ENCODE assay signal across 6 cellular contexts in genomic region chr9:129081388-129081889, GRCh38. TPM values are rescaled to one million over a fixed set of nuclear protein-coding genes. Genes with fewer than 3 reads are reported as not detected.
DNase-seq lines count a peak whose midpoint lies in the region; ATAC-seq and TF ChIP-seq lines count a peak whose summit lies in the region.

No MANE protein-coding gene starts in this region.

- peak overlapping the region; percentile 92 for H3K4me3 Mint-ChIP-seq in activated naive CD4-positive, alpha-beta T cell treated with anti-CD3 and anti-CD28 coated beads, Interleukin-2, amount 50 U/mL, for 24 hours
- H3K4me3 Mint-ChIP-seq in brain (peak overlapping the region; percentile 90 to 96 (median 91)), neural crest cell (peak overlapping the region; percentile 95)

- peak overlapping the region; percentile 92 for H3K27ac Mint-ChIP-seq in activated naive CD4-positive, alpha-beta T cell treated with anti-CD3 and anti-CD28 coated beads, Interleukin-2, amount 50 U/mL, for 24 hours
- H3K27ac Mint-ChIP-seq in brain (peak overlapping the region in 4 of 5 experiments; percentile 53 to 81 (median 62)), neural crest cell (ENCODE audit: unreplicated experiment) (peak overlapping the region; percentile 19)

- H3K4me1 Mint-ChIP-seq in activated naive CD4-positive, alpha-beta T cell treated with anti-CD3 and anti-CD28 coated beads, Interleukin-2, amount 50 U/mL, for 24 hours = peaks cover 14% of the 10 kb centered on the region
- H3K4me1 Mint-ChIP-seq in brain (peaks cover 39% of the 10 kb centered on the region), neural crest cell (peaks cover 36% of the 10 kb centered on the region)

- TF ChIP-seq CTCF in brain (conservative IDR thresholded peaks at IDR 0.05) (no peak), neural crest cell (conservative IDR thresholded peaks at IDR 0.05) (no peak)

- H3K27me3 Mint-ChIP-seq in activated naive CD4-positive, alpha-beta T cell treated with anti-CD3 and anti-CD28 coated beads, Interleukin-2, amount 50 U/mL, for 24 hours = no peaks in the 10 kb centered on the region
- H3K27me3 Mint-ChIP-seq in brain (peaks cover 3% of the 10 kb centered on the region), neural crest cell (ENCODE audit: low read depth) (no peaks in the 10 kb centered on the region)

- no peak for ATAC-seq in GM18870 (IDR thresholded peaks at IDR 0.05; ENCODE audit: unreplicated experiment)

- H3K9me3 Mint-ChIP-seq in activated naive CD4-positive, alpha-beta T cell treated with anti-CD3 and anti-CD28 coated beads, Interleukin-2, amount 50 U/mL, for 24 hours = no peaks in the 10 kb centered on the region
- H3K9me3 Mint-ChIP-seq in brain (no peaks in the 10 kb centered on the region), neural crest cell (no peaks in the 10 kb centered on the region)

- no peak for DNase-seq in activated naive CD4-positive, alpha-beta T cell treated with anti-CD3 and anti-CD28 coated beads, Interleukin-2, amount 50 U/mL, for 16 hours
- DNase-seq in neural crest cell (ENCODE audit: low read depth, low spot score) = no peak
- no peak for DNase-seq in central memory CD4-positive, alpha-beta T cell

- H3K36me3 Mint-ChIP-seq in activated naive CD4-positive, alpha-beta T cell treated with anti-CD3 and anti-CD28 coated beads, Interleukin-2, amount 50 U/mL, for 24 hours = no peaks in the 10 kb centered on the region
- H3K36me3 Mint-ChIP-seq in brain (no peaks in the 10 kb centered on the region), neural crest cell (ENCODE audit: low read depth) (no peaks in the 10 kb centered on the region)

RNA-seq across cellular contexts. Expression of gene DOLPP1, which starts 0.5 kb away (rescaled TPM):
- polyA plus RNA-seq in brain (ENCODE audit: insufficient read depth, low read depth, low replicate concordance) = 40.8 TPM
- 43.1 and 43.9 TPM in 2 replicates for total RNA-seq in neural crest cell

RNA-seq across cellular contexts. Expression of gene CRAT, which starts 29.2 kb away (rescaled TPM):
- polyA plus RNA-seq in brain (ENCODE audit: insufficient read depth, low read depth, low replicate concordance) = 75.0 TPM
- total RNA-seq in neural crest cell = 24.9 and 26.0 TPM in 2 replicates

RNA-seq across cellular contexts. Expression of gene PTPA, which starts 29.8 kb away (rescaled TPM):
- polyA plus RNA-seq in brain (ENCODE audit: insufficient read depth, low read depth, low replicate concordance) = 334 TPM
- total RNA-seq in neural crest cell = 136 and 144 TPM in 2 replicates

RNA-seq across cellular contexts. Expression of gene MIGA2, which starts 45.0 kb away (rescaled TPM):
- polyA plus RNA-seq in brain (ENCODE audit: insufficient read depth, low read depth, low replicate concordance) = 15.0 TPM
- 34.4 and 38.3 TPM in 2 replicates for total RNA-seq in neural crest cell

RNA-seq across cellular contexts. Expression of gene SH3GLB2, which starts 53.3 kb away (rescaled TPM):
- polyA plus RNA-seq in brain (ENCODE audit: insufficient read depth, low read depth, low replicate concordance) = 285 TPM
- total RNA-seq in neural crest cell = 71.7 and 76.1 TPM in 2 replicates

Comparison
In these comparisons a context has a peak if more than half of its experiments do, and no peak if none do; other contexts are left out.
1. H3K27ac Mint-ChIP-seq: peak in every context shown above with its lines; median percentile 92 in activated naive CD4-positive, alpha-beta T cell treated with anti-CD3 and anti-CD28 coated beads, Interleukin-2, amount 50 U/mL, for 24 hours; 62 in brain; 19 in neural crest cell.